In the genomic region with DNA sequence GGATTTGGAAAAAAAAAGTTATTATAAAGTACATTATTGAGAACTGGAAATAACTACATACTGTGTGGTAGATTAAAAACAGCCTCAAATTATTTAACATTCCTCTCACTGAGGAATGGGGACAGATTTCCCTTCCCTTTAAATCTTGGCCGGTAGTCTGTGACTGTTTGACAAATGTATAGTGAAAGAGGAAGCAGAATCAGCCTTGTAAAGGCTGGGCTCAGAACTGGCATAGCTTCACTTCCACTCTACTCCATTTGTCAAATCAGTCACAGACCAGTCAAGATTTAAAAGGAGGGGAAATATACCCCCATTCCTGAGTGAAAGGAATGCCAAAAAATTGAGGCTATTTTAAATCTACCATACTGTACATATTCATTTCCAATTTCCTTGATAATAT, we compare ENCODE assay signal across 1 cellular context.
TF ChIP-seq lines count a peak whose summit lies in the region.

No MANE protein-coding gene starts in this region.

TF ChIP-seq in K562, 482 proteins besides CTCF, POLR2A, EP300 and RAD21 (continued from another document):
- TF ChIP-seq, protein P1, sequence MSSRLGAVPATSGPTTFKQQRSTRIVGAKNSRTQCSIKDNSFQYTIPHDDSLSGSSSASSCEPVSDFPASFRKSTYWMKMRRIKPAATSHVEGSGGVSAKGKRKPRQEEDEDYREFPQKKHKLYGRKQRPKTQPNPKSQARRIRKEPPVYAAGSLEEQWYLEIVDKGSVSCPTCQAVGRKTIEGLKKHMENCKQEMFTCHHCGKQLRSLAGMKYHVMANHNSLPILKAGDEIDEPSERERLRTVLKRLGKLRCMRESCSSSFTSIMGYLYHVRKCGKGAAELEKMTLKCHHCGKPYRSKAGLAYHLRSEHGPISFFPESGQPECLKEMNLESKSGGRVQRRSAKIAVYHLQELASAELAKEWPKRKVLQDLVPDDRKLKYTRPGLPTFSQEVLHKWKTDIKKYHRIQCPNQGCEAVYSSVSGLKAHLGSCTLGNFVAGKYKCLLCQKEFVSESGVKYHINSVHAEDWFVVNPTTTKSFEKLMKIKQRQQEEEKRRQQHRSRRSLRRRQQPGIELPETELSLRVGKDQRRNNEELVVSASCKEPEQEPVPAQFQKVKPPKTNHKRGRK (tag; IDR thresholded peaks at IDR 0.05): no peak
- TF ChIP-seq, protein P2, sequence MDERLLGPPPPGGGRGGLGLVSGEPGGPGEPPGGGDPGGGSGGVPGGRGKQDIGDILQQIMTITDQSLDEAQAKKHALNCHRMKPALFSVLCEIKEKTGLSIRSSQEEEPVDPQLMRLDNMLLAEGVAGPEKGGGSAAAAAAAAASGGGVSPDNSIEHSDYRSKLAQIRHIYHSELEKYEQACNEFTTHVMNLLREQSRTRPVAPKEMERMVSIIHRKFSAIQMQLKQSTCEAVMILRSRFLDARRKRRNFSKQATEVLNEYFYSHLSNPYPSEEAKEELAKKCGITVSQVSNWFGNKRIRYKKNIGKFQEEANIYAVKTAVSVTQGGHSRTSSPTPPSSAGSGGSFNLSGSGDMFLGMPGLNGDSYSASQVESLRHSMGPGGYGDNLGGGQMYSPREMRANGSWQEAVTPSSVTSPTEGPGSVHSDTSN (CRISPR knock-in tag; IDR thresholded peaks at IDR 0.05; ENCODE audit: low read depth): no peak
- TF ChIP-seq, protein P2 (tag; conservative IDR thresholded peaks at IDR 0.05; ENCODE audit: low read depth): 0 out of 2 replicates have a peak, but pooled peaks have one; percentile 36
